1 cellular context compared by ENCODE assay signal in genomic region chr16:83917152-83918120, GRCh38.
TF ChIP-seq lines count a peak whose summit lies in the region.

No MANE protein-coding gene starts in this region.

TF ChIP-seq in HepG2, 621 proteins besides CTCF, POLR2A, EP300 and RAD21:
- TF ChIP-seq ZUFSP (CRISPR knock-in tag; IDR thresholded peaks at IDR 0.05; ENCODE audit: borderline replicate concordance) (no peak), MEIS1 (CRISPR knock-in tag; IDR thresholded peaks at IDR 0.05; ENCODE audit: borderline replicate concordance) (no peak), NBN (conservative IDR thresholded peaks at IDR 0.05) (no peak), MNT (IDR thresholded peaks at IDR 0.05) (peak; percentile 85)
